Comparison of ENCODE assay signal across 1 cellular context in genomic region chr9:124357591-124358361, GRCh38.
TF ChIP-seq lines count a peak whose summit lies in the region.

No MANE protein-coding gene starts in this region.

TF ChIP-seq in HCT116, 20 proteins besides CTCF, POLR2A, EP300 and RAD21 (continued from another document):
- TF ChIP-seq ZBTB33 (IDR thresholded peaks at IDR 0.05; ENCODE audit: extremely low read depth, insufficient replicate concordance, low read length), result no peak
- TF ChIP-seq EZH2phosphoT487 (IDR thresholded peaks at IDR 0.05; ENCODE audit: borderline replicate concordance), result no peak
- TF ChIP-seq FOSL1 (IDR thresholded peaks at IDR 0.05; ENCODE audit: low read depth), result no peak
- TF ChIP-seq ATF3 (IDR thresholded peaks at IDR 0.05), result no peak
- TF ChIP-seq ZNF274 (IDR thresholded peaks at IDR 0.05; ENCODE audit: low read depth, low read length), result no peak
- no peak for TF ChIP-seq EZH2 (IDR thresholded peaks at IDR 0.05)
- no peak for TF ChIP-seq SP1 (IDR thresholded peaks at IDR 0.05; ENCODE audit: low read depth)
